ENCODE assay signal across 1 cellular context in the genomic region with DNA sequence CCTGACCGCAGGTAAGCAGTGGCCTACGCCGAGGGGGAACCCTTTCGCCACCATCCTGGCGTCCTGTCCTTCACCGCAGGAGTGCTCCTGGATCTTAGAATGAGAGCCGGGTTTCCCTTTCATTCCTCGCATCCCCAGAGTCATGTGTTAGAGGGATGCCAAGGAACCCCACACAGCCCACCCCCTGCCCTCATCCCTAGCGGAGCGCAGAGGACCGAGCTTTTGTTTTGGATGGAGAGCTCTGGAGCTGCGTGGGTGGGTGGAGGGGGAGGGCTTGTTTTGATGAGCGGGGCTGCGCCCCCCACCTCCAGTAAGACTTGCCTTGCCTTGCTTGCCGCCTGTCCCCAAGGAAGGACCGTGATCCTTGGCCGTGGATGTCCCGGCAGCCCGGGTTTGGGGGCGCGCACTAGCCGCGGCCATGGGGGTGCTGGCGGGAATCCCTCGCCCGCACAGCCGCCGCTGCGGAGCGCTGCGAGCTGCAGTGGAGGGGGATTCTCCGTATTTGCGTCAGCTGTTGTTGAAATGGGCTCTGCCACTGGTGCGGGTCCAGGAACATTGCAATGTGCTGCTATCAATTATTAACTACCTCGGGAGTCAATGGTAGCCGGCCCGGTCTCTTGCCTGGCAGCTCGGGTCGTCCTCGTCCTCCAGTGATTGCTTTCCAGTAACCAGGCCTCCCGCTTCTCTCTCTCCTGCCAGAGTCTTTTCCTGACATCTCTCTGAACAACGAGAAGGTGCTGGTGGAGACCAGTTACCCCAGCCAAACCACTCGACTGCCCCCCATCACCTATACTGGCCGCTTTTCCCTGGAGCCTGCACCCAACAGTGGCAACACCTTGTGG.
A peak's percentile ranks its signal among the peaks of the same experiment; 100 is the strongest.
TF ChIP-seq lines count a peak whose summit lies in the region.

No MANE protein-coding gene starts in this region.

TF ChIP-seq in SK-N-SH treated with all-trans-retinoic acid at 6 μM for 48 hours, 23 proteins besides CTCF, POLR2A, EP300 and RAD21 (continued from another document):
- TF ChIP-seq ESRRG (CRISPR knock-in tag; IDR thresholded peaks at IDR 0.05) (peak; percentile 96), ZFP30 (CRISPR knock-in tag; IDR thresholded peaks at IDR 0.05) (peak; percentile 44; the same call in 1 of the 2 replicates), OSR1 (CRISPR knock-in tag; IDR thresholded peaks at IDR 0.05) (no peak), CSDC2 (CRISPR knock-in tag; IDR thresholded peaks at IDR 0.05) (no peak), ZNF565 (CRISPR knock-in tag; conservative IDR thresholded peaks at IDR 0.05; ENCODE audit: low read depth) (peak; percentile 30; the same call in 1 of the 2 replicates), ZC3H10 (CRISPR knock-in tag; IDR thresholded peaks at IDR 0.05) (peak; percentile 73; the same call in 1 of the 2 replicates), ZFP3 (CRISPR knock-in tag; IDR thresholded peaks at IDR 0.05) (no peak)
- TF ChIP-seq, protein P1, sequence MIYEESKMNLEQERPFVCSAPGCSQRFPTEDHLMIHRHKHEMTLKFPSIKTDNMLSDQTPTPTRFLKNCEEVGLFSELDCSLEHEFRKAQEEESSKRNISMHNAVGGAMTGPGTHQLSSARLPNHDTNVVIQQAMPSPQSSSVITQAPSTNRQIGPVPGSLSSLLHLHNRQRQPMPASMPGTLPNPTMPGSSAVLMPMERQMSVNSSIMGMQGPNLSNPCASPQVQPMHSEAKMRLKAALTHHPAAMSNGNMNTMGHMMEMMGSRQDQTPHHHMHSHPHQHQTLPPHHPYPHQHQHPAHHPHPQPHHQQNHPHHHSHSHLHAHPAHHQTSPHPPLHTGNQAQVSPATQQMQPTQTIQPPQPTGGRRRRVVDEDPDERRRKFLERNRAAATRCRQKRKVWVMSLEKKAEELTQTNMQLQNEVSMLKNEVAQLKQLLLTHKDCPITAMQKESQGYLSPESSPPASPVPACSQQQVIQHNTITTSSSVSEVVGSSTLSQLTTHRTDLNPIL (CRISPR knock-in tag; IDR thresholded peaks at IDR 0.05; ENCODE audit: low read depth), result peak; percentile 82
- TF ChIP-seq, protein P2, sequence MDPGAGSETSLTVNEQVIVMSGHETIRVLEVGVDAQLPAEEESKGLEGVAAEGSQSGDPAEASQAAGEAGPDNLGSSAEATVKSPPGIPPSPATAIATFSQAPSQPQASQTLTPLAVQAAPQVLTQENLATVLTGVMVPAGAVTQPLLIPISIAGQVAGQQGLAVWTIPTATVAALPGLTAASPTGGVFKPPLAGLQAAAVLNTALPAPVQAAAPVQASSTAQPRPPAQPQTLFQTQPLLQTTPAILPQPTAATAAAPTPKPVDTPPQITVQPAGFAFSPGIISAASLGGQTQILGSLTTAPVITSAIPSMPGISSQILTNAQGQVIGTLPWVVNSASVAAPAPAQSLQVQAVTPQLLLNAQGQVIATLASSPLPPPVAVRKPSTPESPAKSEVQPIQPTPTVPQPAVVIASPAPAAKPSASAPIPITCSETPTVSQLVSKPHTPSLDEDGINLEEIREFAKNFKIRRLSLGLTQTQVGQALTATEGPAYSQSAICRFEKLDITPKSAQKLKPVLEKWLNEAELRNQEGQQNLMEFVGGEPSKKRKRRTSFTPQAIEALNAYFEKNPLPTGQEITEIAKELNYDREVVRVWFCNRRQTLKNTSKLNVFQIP (CRISPR knock-in tag; IDR thresholded peaks at IDR 0.05; ENCODE audit: borderline replicate concordance, low read depth), result no peak; the same call in 1 of the 2 replicates
